11 cellular contexts compared by ENCODE assay signal in genomic region chr21:17391811-17392340, GRCh38.
"Had no signal": no experiment of that assay in that cellular context is flagged by ENCODE, and none has a peak within 500 bp of the region (broad histone marks: within the 10 kb centered on the region; RNA-seq: fewer than 3 reads in every experiment).

No MANE protein-coding gene starts in this region.

- H3K4me3 Mint-ChIP-seq: activated CD4-positive, alpha-beta T cell treated with anti-CD3 and anti-CD28 coated beads, Interleukin-2, amount 10 ng/mL, durations not matched to agents 7 days and 5 days; activated naive CD4-positive, alpha-beta T cell treated with anti-CD3 and anti-CD28 coated beads for 36 hours; activated T-helper 17 cell treated with anti-CD3 and anti-CD28 coated beads, Interleukin-2, amount 50 U/mL, for 72 hours; naive thymus-derived CD4-positive, alpha-beta T cell; stimulated activated naive CD8-positive, alpha-beta T cell treated with anti-CD3 and anti-CD28 coated beads, Interleukin-15, amount 100 ng/mL, for 72 hours had no signal

- H3K27ac ChIP-seq: skin epidermis, testis had no signal

- H3K9me3 ChIP-seq: testis had no signal

- DNase-seq: activated CD4-positive, alpha-beta T cell treated with anti-CD3 and anti-CD28 coated beads, Interleukin-2, amount 10 ng/mL, durations not matched to agents 7 days and 5 days; activated CD8-positive, alpha-beta memory T cell treated with anti-CD3 and anti-CD28 coated beads for 24 hours; activated naive CD4-positive, alpha-beta T cell treated with anti-CD3 and anti-CD28 coated beads for 36 hours; effector memory CD4-positive, alpha-beta T cell; naive thymus-derived CD4-positive, alpha-beta T cell; posterior cingulate gyrus; stimulated activated CD4-positive, alpha-beta T cell treated with anti-CD3 and anti-CD28 coated beads, Interleukin-4, amount 100 ng/mL, for 4 hours; stimulated activated naive CD8-positive, alpha-beta T cell treated with anti-CD3 and anti-CD28 coated beads, Interleukin-15, amount 100 ng/mL, for 72 hours; testis had no signal

- H3K4me1 Mint-ChIP-seq: activated CD4-positive, alpha-beta T cell treated with anti-CD3 and anti-CD28 coated beads, Interleukin-2, amount 10 ng/mL, durations not matched to agents 7 days and 5 days; activated T-helper 17 cell treated with anti-CD3 and anti-CD28 coated beads, Interleukin-2, amount 50 U/mL, for 72 hours; stimulated activated naive CD8-positive, alpha-beta T cell treated with anti-CD3 and anti-CD28 coated beads, Interleukin-15, amount 100 ng/mL, for 72 hours had no signal

- H3K9me3 Mint-ChIP-seq: activated CD4-positive, alpha-beta T cell treated with anti-CD3 and anti-CD28 coated beads, Interleukin-2, amount 10 ng/mL, durations not matched to agents 7 days and 5 days; activated naive CD4-positive, alpha-beta T cell treated with anti-CD3 and anti-CD28 coated beads for 36 hours; activated T-helper 17 cell treated with anti-CD3 and anti-CD28 coated beads, Interleukin-2, amount 50 U/mL, for 72 hours; naive thymus-derived CD4-positive, alpha-beta T cell; stimulated activated naive CD8-positive, alpha-beta T cell treated with anti-CD3 and anti-CD28 coated beads, Interleukin-15, amount 100 ng/mL, for 72 hours had no signal

- ATAC-seq: activated T-helper 17 cell treated with anti-CD3 and anti-CD28 coated beads, Interleukin-2, amount 50 U/mL, for 72 hours; naive thymus-derived CD4-positive, alpha-beta T cell; stimulated activated naive CD8-positive, alpha-beta T cell treated with anti-CD3 and anti-CD28 coated beads, Interleukin-15, amount 100 ng/mL, for 72 hours had no signal

- H3K27ac Mint-ChIP-seq: activated CD4-positive, alpha-beta T cell treated with anti-CD3 and anti-CD28 coated beads, Interleukin-2, amount 10 ng/mL, durations not matched to agents 7 days and 5 days; activated naive CD4-positive, alpha-beta T cell treated with anti-CD3 and anti-CD28 coated beads for 36 hours; activated T-helper 17 cell treated with anti-CD3 and anti-CD28 coated beads, Interleukin-2, amount 50 U/mL, for 72 hours; naive thymus-derived CD4-positive, alpha-beta T cell; stimulated activated naive CD8-positive, alpha-beta T cell treated with anti-CD3 and anti-CD28 coated beads, Interleukin-15, amount 100 ng/mL, for 72 hours had no signal

- H3K4me3 ChIP-seq: skin epidermis, testis had no signal

- H3K36me3 Mint-ChIP-seq: naive thymus-derived CD4-positive, alpha-beta T cell had no signal

- H3K27me3 ChIP-seq: testis had no signal

- H3K4me1 ChIP-seq: testis had no signal

- H3K27me3 Mint-ChIP-seq: activated T-helper 17 cell treated with anti-CD3 and anti-CD28 coated beads, Interleukin-2, amount 50 U/mL, for 72 hours had no signal
